1 cellular context compared by ENCODE assay signal in the genomic region with DNA sequence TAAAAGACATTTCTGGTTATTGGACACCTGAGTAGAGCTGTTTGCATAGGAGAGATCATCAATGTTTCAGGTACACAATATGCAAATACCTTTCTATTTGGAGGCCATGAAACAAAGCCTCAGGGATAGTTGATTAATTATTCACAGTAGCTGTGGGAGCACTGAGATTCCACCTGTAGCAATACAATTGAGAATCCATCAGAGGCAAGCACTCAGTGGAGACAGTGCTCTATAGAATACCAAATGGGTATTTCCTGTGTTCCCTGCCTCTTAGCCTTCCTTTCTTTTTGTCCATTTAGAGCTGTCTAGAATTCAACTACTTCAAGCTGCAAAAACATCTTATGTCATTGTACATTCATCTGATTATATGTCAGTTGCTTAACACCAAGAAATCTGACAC.
TF ChIP-seq lines count a peak whose summit lies in the region.

No MANE protein-coding gene starts in this region.

TF ChIP-seq in GM23338, 12 proteins besides CTCF, POLR2A, EP300 and RAD21 (continued from another document):
- TF ChIP-seq, protein P1, sequence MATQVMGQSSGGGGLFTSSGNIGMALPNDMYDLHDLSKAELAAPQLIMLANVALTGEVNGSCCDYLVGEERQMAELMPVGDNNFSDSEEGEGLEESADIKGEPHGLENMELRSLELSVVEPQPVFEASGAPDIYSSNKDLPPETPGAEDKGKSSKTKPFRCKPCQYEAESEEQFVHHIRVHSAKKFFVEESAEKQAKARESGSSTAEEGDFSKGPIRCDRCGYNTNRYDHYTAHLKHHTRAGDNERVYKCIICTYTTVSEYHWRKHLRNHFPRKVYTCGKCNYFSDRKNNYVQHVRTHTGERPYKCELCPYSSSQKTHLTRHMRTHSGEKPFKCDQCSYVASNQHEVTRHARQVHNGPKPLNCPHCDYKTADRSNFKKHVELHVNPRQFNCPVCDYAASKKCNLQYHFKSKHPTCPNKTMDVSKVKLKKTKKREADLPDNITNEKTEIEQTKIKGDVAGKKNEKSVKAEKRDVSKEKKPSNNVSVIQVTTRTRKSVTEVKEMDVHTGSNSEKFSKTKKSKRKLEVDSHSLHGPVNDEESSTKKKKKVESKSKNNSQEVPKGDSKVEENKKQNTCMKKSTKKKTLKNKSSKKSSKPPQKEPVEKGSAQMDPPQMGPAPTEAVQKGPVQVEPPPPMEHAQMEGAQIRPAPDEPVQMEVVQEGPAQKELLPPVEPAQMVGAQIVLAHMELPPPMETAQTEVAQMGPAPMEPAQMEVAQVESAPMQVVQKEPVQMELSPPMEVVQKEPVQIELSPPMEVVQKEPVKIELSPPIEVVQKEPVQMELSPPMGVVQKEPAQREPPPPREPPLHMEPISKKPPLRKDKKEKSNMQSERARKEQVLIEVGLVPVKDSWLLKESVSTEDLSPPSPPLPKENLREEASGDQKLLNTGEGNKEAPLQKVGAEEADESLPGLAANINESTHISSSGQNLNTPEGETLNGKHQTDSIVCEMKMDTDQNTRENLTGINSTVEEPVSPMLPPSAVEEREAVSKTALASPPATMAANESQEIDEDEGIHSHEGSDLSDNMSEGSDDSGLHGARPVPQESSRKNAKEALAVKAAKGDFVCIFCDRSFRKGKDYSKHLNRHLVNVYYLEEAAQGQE (IDR thresholded peaks at IDR 0.05; ENCODE audit: unreplicated experiment) = no peak
- TF ChIP-seq CREB1 (CRISPR knock-in tag; IDR thresholded peaks at IDR 0.05; ENCODE audit: low read depth) = no peak
- no peak for TF ChIP-seq NANOG (IDR thresholded peaks at IDR 0.05; ENCODE audit: borderline replicate concordance)
